ENCODE assay signal across 1 cellular context in genomic region chr16:13994239-13995106, GRCh38.
TF ChIP-seq lines count a peak whose summit lies in the region.

No MANE protein-coding gene starts in this region.

TF ChIP-seq in H1, 55 proteins besides CTCF, POLR2A, EP300 and RAD21:
- TF ChIP-seq, protein P1, sequence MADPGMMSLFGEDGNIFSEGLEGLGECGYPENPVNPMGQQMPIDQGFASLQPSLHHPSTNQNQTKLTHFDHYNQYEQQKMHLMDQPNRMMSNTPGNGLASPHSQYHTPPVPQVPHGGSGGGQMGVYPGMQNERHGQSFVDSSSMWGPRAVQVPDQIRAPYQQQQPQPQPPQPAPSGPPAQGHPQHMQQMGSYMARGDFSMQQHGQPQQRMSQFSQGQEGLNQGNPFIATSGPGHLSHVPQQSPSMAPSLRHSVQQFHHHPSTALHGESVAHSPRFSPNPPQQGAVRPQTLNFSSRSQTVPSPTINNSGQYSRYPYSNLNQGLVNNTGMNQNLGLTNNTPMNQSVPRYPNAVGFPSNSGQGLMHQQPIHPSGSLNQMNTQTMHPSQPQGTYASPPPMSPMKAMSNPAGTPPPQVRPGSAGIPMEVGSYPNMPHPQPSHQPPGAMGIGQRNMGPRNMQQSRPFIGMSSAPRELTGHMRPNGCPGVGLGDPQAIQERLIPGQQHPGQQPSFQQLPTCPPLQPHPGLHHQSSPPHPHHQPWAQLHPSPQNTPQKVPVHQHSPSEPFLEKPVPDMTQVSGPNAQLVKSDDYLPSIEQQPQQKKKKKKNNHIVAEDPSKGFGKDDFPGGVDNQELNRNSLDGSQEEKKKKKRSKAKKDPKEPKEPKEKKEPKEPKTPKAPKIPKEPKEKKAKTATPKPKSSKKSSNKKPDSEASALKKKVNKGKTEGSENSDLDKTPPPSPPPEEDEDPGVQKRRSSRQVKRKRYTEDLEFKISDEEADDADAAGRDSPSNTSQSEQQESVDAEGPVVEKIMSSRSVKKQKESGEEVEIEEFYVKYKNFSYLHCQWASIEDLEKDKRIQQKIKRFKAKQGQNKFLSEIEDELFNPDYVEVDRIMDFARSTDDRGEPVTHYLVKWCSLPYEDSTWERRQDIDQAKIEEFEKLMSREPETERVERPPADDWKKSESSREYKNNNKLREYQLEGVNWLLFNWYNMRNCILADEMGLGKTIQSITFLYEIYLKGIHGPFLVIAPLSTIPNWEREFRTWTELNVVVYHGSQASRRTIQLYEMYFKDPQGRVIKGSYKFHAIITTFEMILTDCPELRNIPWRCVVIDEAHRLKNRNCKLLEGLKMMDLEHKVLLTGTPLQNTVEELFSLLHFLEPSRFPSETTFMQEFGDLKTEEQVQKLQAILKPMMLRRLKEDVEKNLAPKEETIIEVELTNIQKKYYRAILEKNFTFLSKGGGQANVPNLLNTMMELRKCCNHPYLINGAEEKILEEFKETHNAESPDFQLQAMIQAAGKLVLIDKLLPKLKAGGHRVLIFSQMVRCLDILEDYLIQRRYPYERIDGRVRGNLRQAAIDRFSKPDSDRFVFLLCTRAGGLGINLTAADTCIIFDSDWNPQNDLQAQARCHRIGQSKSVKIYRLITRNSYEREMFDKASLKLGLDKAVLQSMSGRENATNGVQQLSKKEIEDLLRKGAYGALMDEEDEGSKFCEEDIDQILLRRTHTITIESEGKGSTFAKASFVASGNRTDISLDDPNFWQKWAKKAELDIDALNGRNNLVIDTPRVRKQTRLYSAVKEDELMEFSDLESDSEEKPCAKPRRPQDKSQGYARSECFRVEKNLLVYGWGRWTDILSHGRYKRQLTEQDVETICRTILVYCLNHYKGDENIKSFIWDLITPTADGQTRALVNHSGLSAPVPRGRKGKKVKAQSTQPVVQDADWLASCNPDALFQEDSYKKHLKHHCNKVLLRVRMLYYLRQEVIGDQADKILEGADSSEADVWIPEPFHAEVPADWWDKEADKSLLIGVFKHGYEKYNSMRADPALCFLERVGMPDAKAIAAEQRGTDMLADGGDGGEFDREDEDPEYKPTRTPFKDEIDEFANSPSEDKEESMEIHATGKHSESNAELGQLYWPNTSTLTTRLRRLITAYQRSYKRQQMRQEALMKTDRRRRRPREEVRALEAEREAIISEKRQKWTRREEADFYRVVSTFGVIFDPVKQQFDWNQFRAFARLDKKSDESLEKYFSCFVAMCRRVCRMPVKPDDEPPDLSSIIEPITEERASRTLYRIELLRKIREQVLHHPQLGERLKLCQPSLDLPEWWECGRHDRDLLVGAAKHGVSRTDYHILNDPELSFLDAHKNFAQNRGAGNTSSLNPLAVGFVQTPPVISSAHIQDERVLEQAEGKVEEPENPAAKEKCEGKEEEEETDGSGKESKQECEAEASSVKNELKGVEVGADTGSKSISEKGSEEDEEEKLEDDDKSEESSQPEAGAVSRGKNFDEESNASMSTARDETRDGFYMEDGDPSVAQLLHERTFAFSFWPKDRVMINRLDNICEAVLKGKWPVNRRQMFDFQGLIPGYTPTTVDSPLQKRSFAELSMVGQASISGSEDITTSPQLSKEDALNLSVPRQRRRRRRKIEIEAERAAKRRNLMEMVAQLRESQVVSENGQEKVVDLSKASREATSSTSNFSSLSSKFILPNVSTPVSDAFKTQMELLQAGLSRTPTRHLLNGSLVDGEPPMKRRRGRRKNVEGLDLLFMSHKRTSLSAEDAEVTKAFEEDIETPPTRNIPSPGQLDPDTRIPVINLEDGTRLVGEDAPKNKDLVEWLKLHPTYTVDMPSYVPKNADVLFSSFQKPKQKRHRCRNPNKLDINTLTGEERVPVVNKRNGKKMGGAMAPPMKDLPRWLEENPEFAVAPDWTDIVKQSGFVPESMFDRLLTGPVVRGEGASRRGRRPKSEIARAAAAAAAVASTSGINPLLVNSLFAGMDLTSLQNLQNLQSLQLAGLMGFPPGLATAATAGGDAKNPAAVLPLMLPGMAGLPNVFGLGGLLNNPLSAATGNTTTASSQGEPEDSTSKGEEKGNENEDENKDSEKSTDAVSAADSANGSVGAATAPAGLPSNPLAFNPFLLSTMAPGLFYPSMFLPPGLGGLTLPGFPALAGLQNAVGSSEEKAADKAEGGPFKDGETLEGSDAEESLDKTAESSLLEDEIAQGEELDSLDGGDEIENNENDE (IDR thresholded peaks at IDR 0.05; ENCODE audit: insufficient replicate concordance, low read length), result no peak
- TF ChIP-seq KDM5A (IDR thresholded peaks at IDR 0.05; ENCODE audit: low read length), result no peak
- no peak for TF ChIP-seq BCL11A (IDR thresholded peaks at IDR 0.05; ENCODE audit: low read depth in 2 of 2, low read length in 2 of 2)
- no peak for TF ChIP-seq SIN3A (conservative IDR thresholded peaks at IDR 0.05 in 1 of 2, IDR thresholded peaks at IDR 0.05 in 1 of 2; ENCODE audit: low read depth in 1 of 2, low read length in 2 of 2)
- TF ChIP-seq SP1 (IDR thresholded peaks at IDR 0.05; ENCODE audit: low read depth, low read length), result no peak
- TF ChIP-seq SUZ12 (IDR thresholded peaks at IDR 0.05; ENCODE audit: low read length), result no peak
- TF ChIP-seq GTF2F1 (IDR thresholded peaks at IDR 0.05; ENCODE audit: borderline replicate concordance, low read depth, low read length), result no peak
